32 cellular contexts compared by ENCODE assay signal in the genomic region with DNA sequence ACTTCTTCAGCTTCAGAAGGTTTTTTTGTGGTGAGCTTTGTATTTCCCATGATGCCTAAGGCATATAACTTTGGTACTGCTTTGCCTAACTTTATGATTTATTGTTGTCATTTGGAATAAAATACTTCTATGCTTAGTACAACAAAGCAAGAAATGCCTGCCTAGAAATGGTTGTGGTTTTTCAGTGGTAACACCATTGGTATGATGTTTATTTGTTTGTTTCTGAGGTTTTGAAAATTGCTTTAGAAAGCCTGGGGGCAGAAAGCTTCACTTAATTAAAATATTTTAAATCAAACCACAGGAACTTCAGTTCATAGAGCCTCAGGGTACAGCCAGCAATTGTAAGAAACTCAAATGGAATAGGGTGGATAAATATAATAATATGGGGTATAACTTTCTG.
DNase-seq lines count a peak whose midpoint lies in the region; ATAC-seq, FAIRE-seq and TF ChIP-seq lines count a peak whose summit lies in the region.
"Had no signal": no experiment of that assay in that cellular context is flagged by ENCODE, and none has a peak within 500 bp of the region (broad histone marks: within the 10 kb centered on the region; RNA-seq: fewer than 3 reads in every experiment).

No MANE protein-coding gene starts in this region.

- H3K36me3 Mint-ChIP-seq in HFFc6 (ENCODE audit: low read depth) = no peaks in the 10 kb centered on the region
- H3K36me3 Mint-ChIP-seq: natural killer cell had no signal

- no peak overlapping the region for H3K9ac ChIP-seq in adipocyte (ENCODE audit: low read length)
- no peak overlapping the region for H3K9ac ChIP-seq in fibroblast of lung (ENCODE audit: insufficient read depth, low read length)
- no peak overlapping the region for H3K9ac ChIP-seq in neuronal stem cell (ENCODE audit: low read depth, low read length, poor library complexity)

- H4K8ac ChIP-seq in neuronal stem cell (ENCODE audit: low read depth, low read length) = no peak overlapping the region

- H3K79me1 ChIP-seq in neuronal stem cell (ENCODE audit: low read depth, low read length) = no peaks in the 10 kb centered on the region

- H3K14ac ChIP-seq in neuronal stem cell (ENCODE audit: low read length) = no peak overlapping the region

- H3K4me1 ChIP-seq in adipocyte (ENCODE audit: control insufficient read depth, insufficient read depth, low read length) (no peaks in the 10 kb centered on the region), fibroblast of lung (ENCODE audit: control insufficient read depth, extremely low read depth, insufficient read depth, low read length) (no peaks in the 10 kb centered on the region), neuronal stem cell (ENCODE audit: control insufficient read depth in 2 of 2, insufficient read depth in 1 of 2, low read depth in 1 of 2, low read length in 2 of 2) (peaks cover 0 to 2% of the 10 kb centered on the region in 2 donors)
- H3K4me1 ChIP-seq: colonic mucosa, prostate gland, tibial nerve had no signal

- H2BK120ac ChIP-seq in neuronal stem cell (ENCODE audit: low read depth, low read length) = no peak overlapping the region

- DNase-seq in HFFc6 = peak; percentile 37
- DNase-seq in adipocyte (ENCODE audit: low read depth) = peak; percentile 16
- DNase-seq in fibroblast of lung (ENCODE audit: low read depth in 2 of 2) = peak; percentile 0 to 14
- no peak for DNase-seq in GM12891 (ENCODE audit: insufficient read length, low spot score)
- DNase-seq in neuronal stem cell (ENCODE audit: low spot score) = no peak
- DNase-seq: activated CD4-positive, alpha-beta T cell treated with anti-CD3 and anti-CD28 coated beads for 36 hours; activated CD8-positive, alpha-beta T cell treated with anti-CD3 and anti-CD28 coated beads for 36 hours; activated naive CD4-positive, alpha-beta T cell treated with anti-CD3 and anti-CD28 coated beads, Interleukin-2, amount 50 U/mL, for 16 hours; amygdala; colonic mucosa; effector CD4-positive, alpha-beta T cell; GDM1; H7; heart right ventricle; KG1; natural killer cell; NCI-H1417 treated with DMSO at 0.1 percent for 48 hours; NCI-H446; NCI-H774; occipital lobe; stimulated activated CD4-positive, alpha-beta T cell treated with anti-CD3 and anti-CD28 coated beads, Interleukin-4, amount 100 ng/mL, for 1 hour; SW 1271; T1000 had no signal

- H3K27me3 ChIP-seq in adipocyte (replicated peaks; ENCODE audit: control insufficient read depth, insufficient read depth, low read length) (peaks cover 7% of the 10 kb centered on the region), fibroblast of lung (ENCODE audit: control insufficient read depth, insufficient read depth, low read length) (no peaks in the 10 kb centered on the region), neuronal stem cell (ENCODE audit: control insufficient read depth in 3 of 3, insufficient read depth in 3 of 3, low read depth in 1 of 3, low read length in 3 of 3) (no peaks in the 10 kb centered on the region)
- H3K27me3 ChIP-seq: cardiac muscle cell, colonic mucosa, tibial nerve had no signal

- H3K23ac ChIP-seq in neuronal stem cell (ENCODE audit: low read depth, low read length, poor library complexity) = no peak overlapping the region

- no peaks in the 10 kb centered on the region for H4K20me1 ChIP-seq in fibroblast of lung (ENCODE audit: control insufficient read depth, extremely low read depth, insufficient read depth, low read length)

- no peak overlapping the region for H3K18ac ChIP-seq in neuronal stem cell (ENCODE audit: low read length)

- H3K4me3 ChIP-seq in adipocyte (ENCODE audit: low read length) (no peak overlapping the region), fibroblast of lung (replicated peaks in 1 of 4; ENCODE audit: control extremely low read depth in 1 of 4, insufficient read depth in 1 of 4, low read depth in 3 of 4, low read length in 4 of 4) (no peak overlapping the region), neuronal stem cell (ENCODE audit: low read length in 2 of 2) (no peak overlapping the region)
- H3K4me3 ChIP-seq: cardiac muscle cell, colonic mucosa, heart right ventricle, prostate gland, tibial nerve had no signal

- no peak overlapping the region for H3K4me2 ChIP-seq in fibroblast of lung (ENCODE audit: extremely low read depth, insufficient read depth, low read length)
- H3K4me2 ChIP-seq in neuronal stem cell (ENCODE audit: insufficient read depth, low read length, poor library complexity, severe bottlenecking) = no peak overlapping the region

- H2BK12ac ChIP-seq in neuronal stem cell (ENCODE audit: low read length) = no peak overlapping the region

- no peaks in the 10 kb centered on the region; the same call in 1 of the 2 replicates for H3K27me3 Mint-ChIP-seq in HFFc6 (ENCODE audit: insufficient read depth)

- TF ChIP-seq CTCF in HFFc6 (IDR thresholded peaks at IDR 0.05) (no peak), fibroblast of lung (conservative IDR thresholded peaks at IDR 0.05 in 1 of 2, IDR thresholded peaks at IDR 0.05 in 1 of 2; ENCODE audit: low read depth in 1 of 2, low read length in 2 of 2) (no peak)

- FAIRE-seq in GM12891 (lab: Jason Lieb, UNC) = no peak
- FAIRE-seq: GM19239 had no signal

- no peaks in the 10 kb centered on the region for H3K4me1 Mint-ChIP-seq in HFFc6 (ENCODE audit: low read depth)

- H2BK5ac ChIP-seq in neuronal stem cell (ENCODE audit: low read length) = no peak overlapping the region

- no peak overlapping the region for H4K91ac ChIP-seq in neuronal stem cell (ENCODE audit: low read depth, low read length, poor library complexity)

- H2AFZ ChIP-seq in fibroblast of lung (ENCODE audit: low read length) = no peak overlapping the region
- H2AFZ ChIP-seq in neuronal stem cell (ENCODE audit: low read length) = no peak overlapping the region

- H3K4me3 Mint-ChIP-seq in HFFc6 = no peak overlapping the region
- H3K4me3 Mint-ChIP-seq: activated CD4-positive, alpha-beta T cell treated with anti-CD3 and anti-CD28 coated beads for 36 hours; activated CD8-positive, alpha-beta T cell treated with anti-CD3 and anti-CD28 coated beads for 36 hours; natural killer cell had no signal

- H3K9me3 ChIP-seq in adipocyte (ENCODE audit: control insufficient read depth, low read length) = no peaks in the 10 kb centered on the region
- no peaks in the 10 kb centered on the region for H3K9me3 ChIP-seq in fibroblast of lung (ENCODE audit: control insufficient read depth, insufficient read depth, low read depth, low read length)
- no peaks in the 10 kb centered on the region for H3K9me3 ChIP-seq in neuronal stem cell (replicated peaks in 1 of 2; ENCODE audit: control insufficient read depth in 2 of 2, insufficient read depth in 1 of 2, low read depth in 1 of 2, low read length in 2 of 2)
- H3K9me3 ChIP-seq: colonic mucosa, heart right ventricle, prostate gland, tibial nerve had no signal

- peaks cover 26% of the 10 kb centered on the region for H3K9me3 Mint-ChIP-seq in HFFc6
- H3K9me3 Mint-ChIP-seq: activated CD8-positive, alpha-beta T cell treated with anti-CD3 and anti-CD28 coated beads for 36 hours; natural killer cell had no signal

- ATAC-seq in HG03442 (IDR thresholded peaks at IDR 0.05; ENCODE audit: unreplicated experiment) = no peak
- no peak for ATAC-seq in HG03432 (IDR thresholded peaks at IDR 0.05; ENCODE audit: unreplicated experiment)
- ATAC-seq: activated CD4-positive, alpha-beta T cell treated with anti-CD3 and anti-CD28 coated beads for 36 hours; activated CD8-positive, alpha-beta T cell treated with anti-CD3 and anti-CD28 coated beads for 36 hours; heart right ventricle; natural killer cell; sciatic nerve had no signal

- H3K27ac ChIP-seq in fibroblast of lung (ENCODE audit: insufficient read depth, low read length) (no peak overlapping the region), neuronal stem cell (replicated peaks; ENCODE audit: low read length) (no peak overlapping the region)
- H3K27ac ChIP-seq: cardiac muscle cell, colonic mucosa, heart right ventricle, HL-60, prostate gland, tibial nerve, VCaP had no signal

- no peaks in the 10 kb centered on the region for H3K79me2 ChIP-seq in fibroblast of lung (ENCODE audit: control insufficient read depth, insufficient read depth, low read length)

- no peak for TF ChIP-seq POLR2A in GM12891 (IDR thresholded peaks at IDR 0.05; ENCODE audit: low read depth, low read length)

- no peak overlapping the region for H2BK15ac ChIP-seq in neuronal stem cell (ENCODE audit: low read length)

- no peak overlapping the region for H3K4ac ChIP-seq in neuronal stem cell (ENCODE audit: low read length)

- H3K27ac Mint-ChIP-seq in HFFc6 = no peak overlapping the region
- H3K27ac Mint-ChIP-seq: activated CD4-positive, alpha-beta T cell treated with anti-CD3 and anti-CD28 coated beads for 36 hours; activated CD8-positive, alpha-beta T cell treated with anti-CD3 and anti-CD28 coated beads for 36 hours; natural killer cell had no signal

- H3K36me3 ChIP-seq in adipocyte (ENCODE audit: control insufficient read depth, insufficient read depth, low read length, severe bottlenecking) = no peaks in the 10 kb centered on the region
- H3K36me3 ChIP-seq in fibroblast of lung (ENCODE audit: control insufficient read depth, insufficient read depth, low read length) = no peaks in the 10 kb centered on the region
- no peaks in the 10 kb centered on the region for H3K36me3 ChIP-seq in neuronal stem cell (replicated peaks in 1 of 2; ENCODE audit: control insufficient read depth in 2 of 2, insufficient read depth in 2 of 2, low read length in 2 of 2)
- H3K36me3 ChIP-seq: cardiac muscle cell, colonic mucosa, heart right ventricle, prostate gland, tibial nerve had no signal

- no peak overlapping the region for H2AK5ac ChIP-seq in neuronal stem cell (ENCODE audit: low read depth, low read length)

TF ChIP-seq in GM12891, 5 proteins besides CTCF, POLR2A, EP300 and RAD21:
- TF ChIP-seq POLR2AphosphoS5 (IDR thresholded peaks at IDR 0.05; ENCODE audit: low read depth, low read length) = no peak
- TF ChIP-seq POU2F2 (IDR thresholded peaks at IDR 0.05; ENCODE audit: low read depth, low read length) = no peak
- TF ChIP-seq PAX5 (IDR thresholded peaks at IDR 0.05; ENCODE audit: insufficient read depth, low read length, severe bottlenecking) = no peak
- TF ChIP-seq SPI1 (IDR thresholded peaks at IDR 0.05; ENCODE audit: low read depth, low read length) = no peak
- TF ChIP-seq TAF1 (IDR thresholded peaks at IDR 0.05; ENCODE audit: low read depth, low read length) = no peak

Comparison
In these comparisons a context has a peak if more than half of its experiments do, and no peak if none do; other contexts are left out.
1. DNase-seq: peak in HFFc6 (single experiment), adipocyte (single experiment) and fibroblast of lung (2 of 2); none in GM12891 (single experiment) and neuronal stem cell (single experiment).